1 cellular context compared by ENCODE assay signal in genomic region chr12:117967512-117967911, GRCh38.
TF ChIP-seq lines count a peak whose summit lies in the region.

No MANE protein-coding gene starts in this region.

TF ChIP-seq in GM23338, 12 proteins besides CTCF, POLR2A, EP300 and RAD21 (continued from another document):
- TF ChIP-seq ZNF462 (CRISPR knock-in tag; IDR thresholded peaks at IDR 0.05) = no peak
- TF ChIP-seq STAT1 (IDR thresholded peaks at IDR 0.05; ENCODE audit: unreplicated experiment) = no peak
- TF ChIP-seq ZNF331 (CRISPR knock-in tag; IDR thresholded peaks at IDR 0.05; ENCODE audit: low read depth) = no peak
- no peak for TF ChIP-seq ZNF114 (CRISPR knock-in tag; IDR thresholded peaks at IDR 0.05)
- no peak for TF ChIP-seq EZH2phosphoT487 (IDR thresholded peaks at IDR 0.05; ENCODE audit: unreplicated experiment)
